In genomic region chr7:28181921-28182517, GRCh38 we compare ENCODE assay signal across 16 cellular contexts. TPM values are rescaled to one million over a fixed set of nuclear protein-coding genes. Genes with fewer than 3 reads are reported as not detected.
A peak's percentile ranks its signal among the peaks of the same experiment; 100 is the strongest.
DNase-seq lines count a peak whose midpoint lies in the region; ATAC-seq, FAIRE-seq and TF ChIP-seq lines count a peak whose summit lies in the region.
"Had no signal": no experiment of that assay in that cellular context is flagged by ENCODE, and none has a peak within 500 bp of the region (broad histone marks: within the 10 kb centered on the region; RNA-seq: fewer than 3 reads in every experiment).

No MANE protein-coding gene starts in this region.

- H3K4ac ChIP-seq in H9 (ENCODE audit: low read depth, low read length) = no peak overlapping the region

- peak overlapping the region in 4 of 10 donors; percentile 41 to 85 (median 60) for H3K27ac Mint-ChIP-seq in naive thymus-derived CD8-positive, alpha-beta T cell
- no peak overlapping the region for H3K27ac Mint-ChIP-seq in T-helper 2 cell treated with Interferon-gamma antibody and Interleukin-4, amounts not matched to agents 5 μg/mL and 100 μg/mL, for 36 hours
- H3K27ac Mint-ChIP-seq in activated CD8-positive, alpha-beta T cell treated with anti-CD3 and anti-CD28 coated beads for 36 hours = no peak overlapping the region
- H3K27ac Mint-ChIP-seq in H9 = no peak overlapping the region

- DNase-seq in Right ventricle myocardium superior (no peak), left cardiac atrium (no peak), anterior cingulate cortex (lab: John Stamatoyannopoulos, UW) (peak in 37 of 58 donors; percentile 2 to 54 (median 19)), D721Med (ENCODE audit: insufficient read length, low spot score) (no peak), H9 (no peak)
- no peak for DNase-seq in naive thymus-derived CD8-positive, alpha-beta T cell
- no peak for DNase-seq in T-helper 2 cell treated with Interferon-gamma antibody and Interleukin-4, amounts not matched to agents 5 μg/mL and 100 μg/mL, for 36 hours (ENCODE audit: low spot score)
- no peak for DNase-seq in activated CD8-positive, alpha-beta T cell treated with anti-CD3 and anti-CD28 coated beads for 36 hours
- DNase-seq: effector CD8-positive, alpha-beta T cell; foreskin melanocyte; NCI-H1436; NCI-H510A treated with DMSO at 0.1 percent for 48 hours; SJCRH30; stimulated activated CD4-positive, alpha-beta T cell treated with anti-CD3 and anti-CD28 coated beads, Interleukin-2, amount 100 ng/mL, for 24 hours; WERI-Rb-1 had no signal

- H2AK5ac ChIP-seq in H9 (ENCODE audit: insufficient read length, low read length) = no peak overlapping the region

- H2BK12ac ChIP-seq in H9 (ENCODE audit: insufficient read length, low read depth, low read length) = no peak overlapping the region

- no peak overlapping the region for H4K91ac ChIP-seq in H9 (ENCODE audit: insufficient read length, low read depth, low read length)

- H4K20me1 ChIP-seq in H9 (ENCODE audit: control insufficient read depth, insufficient read depth, insufficient read length) = no peaks in the 10 kb centered on the region

- FAIRE-seq in D721Med (lab: Jason Lieb, UNC) = no peak
- FAIRE-seq: astrocyte had no signal

- CTCF ChIA-PET in activated CD8-positive, alpha-beta T cell treated with anti-CD3 and anti-CD28 coated beads for 36 hours (lab: Charles Lee) = interaction anchor here (1.0 to 1.4 kb wide), 3 partner anchors 11 to 120 kb away, joined by 3 to 5 read pairs (median 3); no protein-coding TSS in a partner anchor

- no peak overlapping the region for H3K4me2 ChIP-seq in H9 (ENCODE audit: insufficient read depth, insufficient read length, low read length)

- H3K23ac ChIP-seq in H9 (ENCODE audit: insufficient read length, low read depth, low read length) = no peak overlapping the region

- H3K36me3 Mint-ChIP-seq in naive thymus-derived CD8-positive, alpha-beta T cell = no peaks in the 10 kb centered on the region
- H3K36me3 Mint-ChIP-seq in T-helper 2 cell treated with Interferon-gamma antibody and Interleukin-4, amounts not matched to agents 5 μg/mL and 100 μg/mL, for 36 hours (ENCODE audit: low read depth) = peaks cover 2% of the 10 kb centered on the region
- no peaks in the 10 kb centered on the region for H3K36me3 Mint-ChIP-seq in activated CD8-positive, alpha-beta T cell treated with anti-CD3 and anti-CD28 coated beads for 36 hours (ENCODE audit: low read depth)
- peaks cover 0 to 2% (median 0%) of the 10 kb centered on the region in 3 experiments; a peak in 1 of 7 replicates for H3K36me3 Mint-ChIP-seq in H9 (ENCODE audit: insufficient read depth in 1 of 3, low read depth in 3 of 3)

- H2BK5ac ChIP-seq in H9 (ENCODE audit: insufficient read length, low read length) = no peak overlapping the region

- H2BK120ac ChIP-seq in H9 (ENCODE audit: low read depth, low read length, poor library complexity, severe bottlenecking) = no peak overlapping the region

- no peaks in the 10 kb centered on the region for H3K9me3 ChIP-seq in H9 (ENCODE audit: control insufficient read depth, low read depth, low read length)
- H3K9me3 ChIP-seq: SJCRH30 had no signal

- no peak overlapping the region for H4K5ac ChIP-seq in H9 (ENCODE audit: insufficient read length, low read depth, low read length)

- H3K9me3 Mint-ChIP-seq in naive thymus-derived CD8-positive, alpha-beta T cell = no peaks in the 10 kb centered on the region
- H3K9me3 Mint-ChIP-seq in T-helper 2 cell treated with Interferon-gamma antibody and Interleukin-4, amounts not matched to agents 5 μg/mL and 100 μg/mL, for 36 hours = no peaks in the 10 kb centered on the region
- H3K9me3 Mint-ChIP-seq in activated CD8-positive, alpha-beta T cell treated with anti-CD3 and anti-CD28 coated beads for 36 hours = no peaks in the 10 kb centered on the region
- H3K9me3 Mint-ChIP-seq in H9 = peaks cover 0 to 2% of the 10 kb centered on the region in 2 experiments; a peak in 1 of 5 replicates

- H2BK15ac ChIP-seq in H9 (ENCODE audit: low read depth, low read length) = no peak overlapping the region

- H3K18ac ChIP-seq in H9 (ENCODE audit: insufficient read length, low read depth, low read length) = no peak overlapping the region

- H3T11ph ChIP-seq in H9 (ENCODE audit: low read length) = no peak overlapping the region

- no CpG with 5 or more reads among the region's 3 CpGs for WGBS in H9 (ENCODE audit: extremely low coverage, insufficient read length, low lambda C conversion rate)

- ATAC-seq in Right ventricle myocardium superior (ENCODE audit: poor library complexity) (peak; percentile 30), left cardiac atrium (no peak)
- no peak for ATAC-seq in naive thymus-derived CD8-positive, alpha-beta T cell
- ATAC-seq in activated CD8-positive, alpha-beta T cell treated with anti-CD3 and anti-CD28 coated beads for 36 hours = no peak

- peaks cover 7 to 46% (median 11%) of the 10 kb centered on the region in 4 donors for H3K4me1 Mint-ChIP-seq in naive thymus-derived CD8-positive, alpha-beta T cell
- peaks cover 9% of the 10 kb centered on the region for H3K4me1 Mint-ChIP-seq in T-helper 2 cell treated with Interferon-gamma antibody and Interleukin-4, amounts not matched to agents 5 μg/mL and 100 μg/mL, for 36 hours (ENCODE audit: low read depth)
- peaks cover 24% of the 10 kb centered on the region for H3K4me1 Mint-ChIP-seq in activated CD8-positive, alpha-beta T cell treated with anti-CD3 and anti-CD28 coated beads for 36 hours (ENCODE audit: low read depth)
- peaks cover 21 to 27% of the 10 kb centered on the region in 2 experiments for H3K4me1 Mint-ChIP-seq in H9

- peaks cover 9% of the 10 kb centered on the region; the same call in 1 of the 2 replicates for H3K4me1 ChIP-seq in H9 (ENCODE audit: insufficient read depth, low read length)

- POLR2A ChIA-PET in naive thymus-derived CD8-positive, alpha-beta T cell (lab: Charles Lee) = no interaction called here
- POLR2A ChIA-PET in activated CD8-positive, alpha-beta T cell treated with anti-CD3 and anti-CD28 coated beads for 36 hours (lab: Charles Lee) = interaction anchor here (1.4 kb wide), 1 partner anchor 25 kb away, joined by 3 read pairs; no protein-coding TSS in a partner anchor

- H3K23me2 ChIP-seq in H9 (ENCODE audit: insufficient read length, low read depth, low read length, poor library complexity, severe bottlenecking) = peaks cover 9% of the 10 kb centered on the region

- no peaks in the 10 kb centered on the region for H3K27me3 Mint-ChIP-seq in naive thymus-derived CD8-positive, alpha-beta T cell
- H3K27me3 Mint-ChIP-seq in T-helper 2 cell treated with Interferon-gamma antibody and Interleukin-4, amounts not matched to agents 5 μg/mL and 100 μg/mL, for 36 hours (ENCODE audit: low read depth) = peaks cover 58% of the 10 kb centered on the region
- peaks cover 7% of the 10 kb centered on the region for H3K27me3 Mint-ChIP-seq in activated CD8-positive, alpha-beta T cell treated with anti-CD3 and anti-CD28 coated beads for 36 hours
- peaks cover 11% of the 10 kb centered on the region for H3K27me3 Mint-ChIP-seq in H9 (ENCODE audit: low read depth)

- H3K79me2 ChIP-seq in H9 (ENCODE audit: insufficient read depth, low read length) = peaks cover 3% of the 10 kb centered on the region; the same call in 1 of the 2 replicates

- peak overlapping the region in 6 of 10 donors; percentile 20 to 90 (median 48) for H3K4me3 Mint-ChIP-seq in naive thymus-derived CD8-positive, alpha-beta T cell
- no peak overlapping the region for H3K4me3 Mint-ChIP-seq in T-helper 2 cell treated with Interferon-gamma antibody and Interleukin-4, amounts not matched to agents 5 μg/mL and 100 μg/mL, for 36 hours
- H3K4me3 Mint-ChIP-seq in activated CD8-positive, alpha-beta T cell treated with anti-CD3 and anti-CD28 coated beads for 36 hours = no peak overlapping the region
- H3K4me3 Mint-ChIP-seq in H9 = no peak overlapping the region; a peak in 1 of 5 replicates

- no peaks in the 10 kb centered on the region for H3K27me3 ChIP-seq in H9 (ENCODE audit: insufficient read depth, low read length)
- H3K27me3 ChIP-seq: SJCRH30 had no signal

- intact Hi-C loops in Right ventricle myocardium superior (cut with DNase I) (loop anchor here (10.0 kb wide), 1 partner anchor 93 kb away; no protein-coding TSS in a partner anchor), left cardiac atrium (cut with DNase I) (loop anchor here in 1 of 2 donors (5.0 kb wide), 1 partner anchor 90 kb away; no protein-coding TSS in a partner anchor)
- intact Hi-C loops in activated CD8-positive, alpha-beta T cell treated with anti-CD3 and anti-CD28 coated beads for 36 hours (cut with micrococcal nuclease) = no loop called here

- no peaks in the 10 kb centered on the region for H3K79me1 ChIP-seq in H9 (ENCODE audit: insufficient read depth, low read depth, low read length, poor library complexity, severe bottlenecking)

- no peak overlapping the region for H3K9ac ChIP-seq in H9 (ENCODE audit: extremely low read depth, insufficient read length, low read length)

- no peak overlapping the region for H3K27ac ChIP-seq in H9 (ENCODE audit: insufficient read length, low read depth, low read length)
- H3K27ac ChIP-seq: SJCRH30, WERI-Rb-1 had no signal

- TF ChIP-seq CTCF in activated CD8-positive, alpha-beta T cell treated with anti-CD3 and anti-CD28 coated beads for 36 hours (IDR thresholded peaks at IDR 0.05) = no peak
- TF ChIP-seq CTCF in D721Med (IDR thresholded peaks at IDR 0.05; ENCODE audit: insufficient read depth, missing control alignments) = no peak
- TF ChIP-seq CTCF in H9 (conservative IDR thresholded peaks at IDR 0.05) = no peak

- H3K14ac ChIP-seq in H9 (ENCODE audit: insufficient read depth, low read length) = no peak overlapping the region

- H2BK20ac ChIP-seq in H9 (ENCODE audit: low read depth, low read length, poor library complexity, severe bottlenecking) = no peak overlapping the region

- H4K8ac ChIP-seq in H9 (replicated peaks; ENCODE audit: insufficient read length, low read depth, low read length) = no peak overlapping the region

- H3K56ac ChIP-seq in H9 (ENCODE audit: insufficient read length, low read depth, low read length) = no peak overlapping the region

- no peak overlapping the region for H2AFZ ChIP-seq in H9 (ENCODE audit: low read length)

RNA-seq across cellular contexts. Expression of gene JAZF1, which starts 1.4 kb away (rescaled TPM):
- total RNA-seq in Right ventricle myocardium superior = 22.1 TPM
- total RNA-seq in left cardiac atrium = 10 to 100 TPM; 20.0 to 21.3 TPM
- total RNA-seq in naive thymus-derived CD8-positive, alpha-beta T cell = 1 to 10 TPM; 3.6 to 4.3 TPM
- 1 to 10 TPM; 1.4 to 8.6 (median 2.1) TPM for polyA plus RNA-seq in naive thymus-derived CD8-positive, alpha-beta T cell
- total RNA-seq in activated CD8-positive, alpha-beta T cell treated with anti-CD3 and anti-CD28 coated beads for 36 hours = 1 to 10 TPM; 3.3 to 4.0 TPM
- 7.6 and 9.1 TPM in 2 replicates for total RNA-seq in H9 (2021)

Comparison
In these comparisons a context has a peak if more than half of its experiments do, and no peak if none do; other contexts are left out.
1. DNase-seq: peak in anterior cingulate cortex (37 of 58); none in Right ventricle myocardium superior (single experiment), left cardiac atrium (single experiment), naive thymus-derived CD8-positive, alpha-beta T cell (0 of 10), T-helper 2 cell treated with Interferon-gamma antibody and Interleukin-4, amounts not matched to agents 5 μg/mL and 100 μg/mL, for 36 hours (single experiment), activated CD8-positive, alpha-beta T cell treated with anti-CD3 and anti-CD28 coated beads for 36 hours (single experiment), D721Med (single experiment) and H9 (single experiment).
2. H3K4me3 Mint-ChIP-seq: peak in naive thymus-derived CD8-positive, alpha-beta T cell (6 of 10); none in T-helper 2 cell treated with Interferon-gamma antibody and Interleukin-4, amounts not matched to agents 5 μg/mL and 100 μg/mL, for 36 hours (single experiment), activated CD8-positive, alpha-beta T cell treated with anti-CD3 and anti-CD28 coated beads for 36 hours (single experiment) and H9 (0 of 2).